Comparison of ENCODE assay signal across 10 cellular contexts in the genomic region with DNA sequence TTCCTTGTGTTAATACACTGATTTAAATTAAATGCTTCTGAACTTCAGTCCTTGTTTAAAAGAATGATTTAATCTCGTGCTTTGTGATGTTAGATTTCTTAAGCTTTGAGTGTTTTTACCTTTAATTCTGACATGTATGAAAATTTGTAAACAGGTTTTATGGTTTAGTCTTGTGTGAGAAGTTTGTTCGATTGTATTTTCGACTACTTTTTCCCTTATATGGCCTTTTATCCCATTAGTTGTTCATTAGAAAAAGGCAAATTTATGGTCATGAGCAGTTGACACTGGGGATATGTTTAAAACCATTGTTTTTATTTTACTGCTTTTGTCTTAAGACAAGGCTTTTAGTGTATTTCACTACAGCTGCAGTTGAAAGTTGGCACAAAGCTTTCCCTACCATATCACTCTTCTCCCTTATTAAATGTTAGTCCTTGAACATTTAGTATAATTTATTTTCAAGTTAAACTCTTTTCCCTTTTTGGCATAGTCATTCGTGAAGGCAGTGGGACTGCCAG. TPM values are rescaled to one million over a fixed set of nuclear protein-coding genes. Genes with fewer than 3 reads are reported as not detected.
DNase-seq lines count a peak whose midpoint lies in the region; ATAC-seq, FAIRE-seq and TF ChIP-seq lines count a peak whose summit lies in the region.
"Had no signal": no experiment of that assay in that cellular context is flagged by ENCODE, and none has a peak within 500 bp of the region (broad histone marks: within the 10 kb centered on the region; RNA-seq: fewer than 3 reads in every experiment).

No MANE protein-coding gene starts in this region.

- H3K79me2 ChIP-seq in astrocyte (ENCODE audit: insufficient read depth, low read length), result peaks cover 81% of the 10 kb centered on the region

- H2AFZ ChIP-seq in astrocyte (ENCODE audit: low read depth, low read length) (no peak overlapping the region), mesenchymal stem cell (ENCODE audit: low read depth, low read length) (no peak overlapping the region)

- no peak overlapping the region for H3K14ac ChIP-seq in mesenchymal stem cell (ENCODE audit: low read length in 2 of 2)

- H4K91ac ChIP-seq in mesenchymal stem cell (ENCODE audit: low read length), result no peak overlapping the region

- no peaks in the 10 kb centered on the region for H3K9me3 ChIP-seq in left ventricle myocardium inferior (replicated peaks)
- H3K9me3 ChIP-seq in heart left ventricle, result no peaks in the 10 kb centered on the region
- no peaks in the 10 kb centered on the region for H3K9me3 ChIP-seq in astrocyte (ENCODE audit: insufficient read depth, low read depth, low read length)
- H3K9me3 ChIP-seq in mesenchymal stem cell (ENCODE audit: control insufficient read depth, low read length), result no peaks in the 10 kb centered on the region
- H3K9me3 ChIP-seq: colonic mucosa had no signal

- no peak for TF ChIP-seq POLR2A in heart left ventricle (IDR thresholded peaks at IDR 0.05)

- H3K4me3 Mint-ChIP-seq in astrocyte (ENCODE audit: unreplicated experiment) (peak overlapping the region; percentile 97), type B pancreatic cell (peak overlapping the region; percentile 96)

- H3K36me3 ChIP-seq in left ventricle myocardium inferior (no peaks in the 10 kb centered on the region), heart left ventricle (peaks cover 0 to 5% (median 0%) of the 10 kb centered on the region in 9 donors), astrocyte (ENCODE audit: insufficient read depth, low read length) (no peaks in the 10 kb centered on the region), mesenchymal stem cell (ENCODE audit: control insufficient read depth in 1 of 2, insufficient read depth in 2 of 2, low read depth in 1 of 2, low read length in 2 of 2) (peaks cover 0 to 6% of the 10 kb centered on the region in 2 experiments)
- H3K36me3 ChIP-seq: colonic mucosa had no signal

- H2BK5ac ChIP-seq in mesenchymal stem cell (ENCODE audit: low read depth, low read length, poor library complexity, severe bottlenecking), result no peak overlapping the region

- intact Hi-C loops in left ventricle myocardium inferior (cut with micrococcal nuclease) (no loop called here), heart left ventricle (cut with DNase I) (no loop called here)

- peaks cover 1% of the 10 kb centered on the region for H3K79me1 ChIP-seq in mesenchymal stem cell (replicated peaks; ENCODE audit: low read length, poor library complexity, severe bottlenecking)

- H3K27me3 Mint-ChIP-seq in astrocyte (ENCODE audit: low read depth, unreplicated experiment) (no peaks in the 10 kb centered on the region), type B pancreatic cell (no peaks in the 10 kb centered on the region)

- H3K23ac ChIP-seq in mesenchymal stem cell (ENCODE audit: low read length in 2 of 2), result no peak overlapping the region

- H3K4me1 Mint-ChIP-seq in astrocyte (ENCODE audit: low read depth, unreplicated experiment) (peaks cover 8% of the 10 kb centered on the region), type B pancreatic cell (ENCODE audit: unreplicated experiment) (peaks cover 19% of the 10 kb centered on the region)

- H2BK120ac ChIP-seq in mesenchymal stem cell (ENCODE audit: low read depth, low read length), result no peak overlapping the region

- peak overlapping the region; percentile 99 for H3K27ac ChIP-seq in left ventricle myocardium inferior (replicated peaks)
- peak overlapping the region in 2 of 12 donors; percentile 26 to 98 for H3K27ac ChIP-seq in heart left ventricle
- no peak overlapping the region for H3K27ac ChIP-seq in astrocyte (ENCODE audit: low read depth, low read length)
- no peak overlapping the region for H3K27ac ChIP-seq in mesenchymal stem cell (ENCODE audit: low read length, poor library complexity, severe bottlenecking)
- H3K27ac ChIP-seq: colonic mucosa had no signal

- no peak overlapping the region for H2BK15ac ChIP-seq in mesenchymal stem cell (ENCODE audit: low read depth, poor library complexity, severe bottlenecking)

- H3K4me2 ChIP-seq in astrocyte (ENCODE audit: low read length) (peak overlapping the region; percentile 91), mesenchymal stem cell (ENCODE audit: low read length, poor library complexity, severe bottlenecking) (no peak overlapping the region)

- no peak overlapping the region for H3K9ac ChIP-seq in astrocyte (ENCODE audit: low read length)
- peak overlapping the region; percentile 42 for H3K9ac ChIP-seq in mesenchymal stem cell (ENCODE audit: low read length)

- H3K4me1 ChIP-seq in left ventricle myocardium inferior (peaks cover 84% of the 10 kb centered on the region), heart left ventricle (peaks cover 3 to 59% (median 36%) of the 10 kb centered on the region in 12 donors), astrocyte (ENCODE audit: insufficient read depth, low read length) (peaks cover 9% of the 10 kb centered on the region), mesenchymal stem cell (ENCODE audit: control insufficient read depth, insufficient read depth, low read depth, low read length) (peaks cover 8% of the 10 kb centered on the region)

- H3K4me3 ChIP-seq in left ventricle myocardium inferior (peak overlapping the region; percentile 92), heart left ventricle (peak overlapping the region in 1 of 12 donors; percentile 94), astrocyte (ENCODE audit: insufficient read depth, low read depth, low read length) (peak overlapping the region; percentile 22), mesenchymal stem cell (ENCODE audit: insufficient read depth in 1 of 2, low read depth in 1 of 2, low read length in 2 of 2) (peak overlapping the region in 1 of 2 experiments; percentile 99)

- H3K9me3 Mint-ChIP-seq in astrocyte (ENCODE audit: unreplicated experiment) (no peaks in the 10 kb centered on the region), type B pancreatic cell (no peaks in the 10 kb centered on the region)

- H3K36me3 Mint-ChIP-seq in astrocyte (ENCODE audit: low read depth, unreplicated experiment) (no peaks in the 10 kb centered on the region), type B pancreatic cell (peaks cover 3% of the 10 kb centered on the region)

- FAIRE-seq in astrocyte (lab: Jason Lieb, UNC), result no peak

- H2AK5ac ChIP-seq in mesenchymal stem cell (ENCODE audit: low read length, severe bottlenecking), result no peak overlapping the region

- H3K27ac Mint-ChIP-seq in astrocyte (ENCODE audit: unreplicated experiment) (no peak overlapping the region), type B pancreatic cell (peak overlapping the region; percentile 73)

- no peak overlapping the region for H2BK12ac ChIP-seq in mesenchymal stem cell (ENCODE audit: low read length in 2 of 2)

- H4K8ac ChIP-seq in mesenchymal stem cell (ENCODE audit: low read length), result no peak overlapping the region

- no peak overlapping the region for H3K18ac ChIP-seq in mesenchymal stem cell (ENCODE audit: low read depth in 1 of 2, low read length in 2 of 2)

- no peak overlapping the region for H3K4ac ChIP-seq in mesenchymal stem cell (ENCODE audit: low read depth in 1 of 2, low read length in 2 of 2)

- H3K27me3 ChIP-seq in left ventricle myocardium inferior (ENCODE audit: low read depth) (no peaks in the 10 kb centered on the region), heart left ventricle (no peaks in the 10 kb centered on the region), astrocyte (ENCODE audit: insufficient read depth, low read length) (no peaks in the 10 kb centered on the region), mesenchymal stem cell (ENCODE audit: control insufficient read depth in 1 of 2, insufficient read depth in 1 of 2, low read length in 2 of 2) (no peaks in the 10 kb centered on the region)
- H3K27me3 ChIP-seq: colonic mucosa had no signal

- WGBS in heart left ventricle, 4 donors, result 48 to 56% (median 49%) methylated on average over 4 of the region's 4 CpGs
- WGBS in mesenchymal stem cell, result 90% methylated on average over 3 of the region's 4 CpGs

- no peak for TF ChIP-seq CTCF in left ventricle myocardium inferior (IDR thresholded peaks at IDR 0.05; ENCODE audit: borderline replicate concordance)
- TF ChIP-seq CTCF in heart left ventricle (IDR thresholded peaks at IDR 0.05), result no peak
- TF ChIP-seq CTCF in astrocyte (IDR thresholded peaks at IDR 0.05; ENCODE audit: insufficient read depth, low read depth, low read length), result no peak
- no peak for TF ChIP-seq CTCF in type B pancreatic cell (conservative IDR thresholded peaks at IDR 0.05)

- DNase-seq in left ventricle myocardium inferior, result no peak
- DNase-seq in heart left ventricle, result no peak
- DNase-seq in astrocyte (ENCODE audit: low read depth), result no peak
- DNase-seq in mesenchymal stem cell, result no peak
- no peak for DNase-seq in type B pancreatic cell (ENCODE audit: extremely low spot score, unreplicated experiment)
- DNase-seq in AML-193 (lab: John Stamatoyannopoulos, UW), result no peak
- no peak for DNase-seq in DMS 273 (lab: John Stamatoyannopoulos, UW; ENCODE audit: unreplicated experiment)
- DNase-seq: colonic mucosa, KG1 had no signal

- no peak for ATAC-seq in heart left ventricle
- ATAC-seq in HG02763 (IDR thresholded peaks at IDR 0.05; ENCODE audit: unreplicated experiment), result no peak

- peaks cover 61% of the 10 kb centered on the region for H4K20me1 ChIP-seq in astrocyte (ENCODE audit: insufficient read depth, low read length)

RNA-seq across cellular contexts. Expression of a gene that starts 3.3 kb away (rescaled TPM):
- total RNA-seq in left ventricle myocardium inferior (40.6 TPM), heart left ventricle (10 to 100 TPM; 29.4 to 45.7 (median 40.3) TPM), astrocyte (48.7 and 53.5 TPM in 2 replicates), type B pancreatic cell (ENCODE audit: low replicate concordance) (47.3 and 55.9 TPM in 2 replicates)
- polyA plus RNA-seq in heart left ventricle, result 10 to 100 TPM; 18.6 to 27.3 TPM
- polyA plus RNA-seq in mesenchymal stem cell (2013, experiment 1 of 2), result 69.2 TPM
- polyA plus RNA-seq in mesenchymal stem cell (2013, experiment 2 of 2), result 69.5 TPM

RNA-seq across cellular contexts. Expression of a gene that starts 24.9 kb away (rescaled TPM):
- total RNA-seq in left ventricle myocardium inferior (not detected), heart left ventricle (1 to 10 TPM in 2 of 9 donors, under 1 TPM in 1, not detected in 6; 0.89 to 1.4 (median 1.2) TPM), astrocyte (not detected in 2 replicates), type B pancreatic cell (ENCODE audit: low replicate concordance) (0.86 TPM in 1 of 2 replicates, not detected in the other)
- under 1 TPM in 1 of 2 donors, not detected in 1; 0.58 TPM for polyA plus RNA-seq in heart left ventricle
- not detected for polyA plus RNA-seq in mesenchymal stem cell (2013, experiment 1 of 2)
- not detected for polyA plus RNA-seq in mesenchymal stem cell (2013, experiment 2 of 2)
